Comparison of ENCODE assay signal across 29 cellular contexts in the genomic region with DNA sequence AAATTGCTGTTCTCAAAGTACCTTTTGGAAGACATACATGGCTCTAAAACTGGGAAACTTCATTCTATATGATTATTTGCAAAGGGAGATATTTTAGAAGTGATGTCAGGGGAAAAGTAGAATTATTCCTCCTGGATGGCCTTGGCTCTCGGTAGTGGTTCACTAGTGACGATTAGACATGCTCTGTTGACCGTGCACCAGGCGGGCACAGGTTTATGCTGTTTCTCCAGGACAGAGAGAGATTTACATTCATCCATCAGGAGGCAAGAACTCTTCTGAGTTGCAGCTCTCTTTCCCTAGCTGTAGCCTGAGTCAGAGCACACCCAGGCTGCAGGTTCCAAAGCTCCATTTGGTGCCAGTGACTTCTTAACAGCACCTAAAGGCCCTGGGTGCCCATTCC.
"Had no signal": no experiment of that assay in that cellular context is flagged by ENCODE, and none has a peak within 500 bp of the region (broad histone marks: within the 10 kb centered on the region; RNA-seq: fewer than 3 reads in every experiment).

No MANE protein-coding gene starts in this region.

- H3K4me3 ChIP-seq: breast epithelium, cardiac muscle cell, colonic mucosa, esophagus squamous epithelium, gastroesophageal sphincter had no signal

- H3K4me3 Mint-ChIP-seq: activated B cell treated with CpG ODN at 0.5 μM for 24 hours; activated CD8-positive, alpha-beta T cell treated with anti-CD3 and anti-CD28 coated beads for 36 hours; activated naive CD4-positive, alpha-beta T cell treated with anti-CD3 and anti-CD28 coated beads, Interleukin-2, amount 10 ng/mL, durations not matched to agents 7 days and 5 days; activated naive CD8-positive, alpha-beta T cell treated with anti-CD3 and anti-CD28 coated beads, Interleukin-2, amount 10 ng/mL, durations not matched to agents 7 days and 5 days; activated T-helper 1 cell treated with anti-CD3 and anti-CD28 coated beads, Interleukin-12 subunit alpha, Interleukin-12 subunit beta, Interleukin-2, Interleukin-4 antibody, amounts not matched to agents 30 ng/mL and 10 ng/mL and 1 ng/mL, durations not matched to agents 14 hours and 24 hours and 36 hours; brain had no signal

- H3K4me1 Mint-ChIP-seq: activated B cell treated with CpG ODN at 0.5 μM for 24 hours; activated naive CD4-positive, alpha-beta T cell treated with anti-CD3 and anti-CD28 coated beads, Interleukin-2, amount 10 ng/mL, durations not matched to agents 7 days and 5 days; activated naive CD8-positive, alpha-beta T cell treated with anti-CD3 and anti-CD28 coated beads, Interleukin-2, amount 10 ng/mL, durations not matched to agents 7 days and 5 days; brain had no signal

- H3K27ac Mint-ChIP-seq: activated B cell treated with CpG ODN at 0.5 μM for 24 hours; activated CD8-positive, alpha-beta T cell treated with anti-CD3 and anti-CD28 coated beads for 36 hours; activated naive CD4-positive, alpha-beta T cell treated with anti-CD3 and anti-CD28 coated beads, Interleukin-2, amount 10 ng/mL, durations not matched to agents 7 days and 5 days; activated naive CD4-positive, alpha-beta T cell treated with anti-CD3 and anti-CD28 coated beads, Interleukin-2, amount 50 U/mL, for 72 hours; activated naive CD8-positive, alpha-beta T cell treated with anti-CD3 and anti-CD28 coated beads, Interleukin-2, amount 10 ng/mL, durations not matched to agents 7 days and 5 days; activated T-helper 1 cell treated with anti-CD3 and anti-CD28 coated beads, Interleukin-12 subunit alpha, Interleukin-12 subunit beta, Interleukin-2, Interleukin-4 antibody, amounts not matched to agents 30 ng/mL and 10 ng/mL and 1 ng/mL, durations not matched to agents 14 hours and 24 hours and 36 hours; activated T-helper 2 cell treated with anti-CD3 and anti-CD28 coated beads, Interferon-gamma antibody, Interleukin-2, Interleukin-4, amounts not matched to agents 10 μg/mL and 5 μg/mL and 100 μg/mL, durations not matched to agents 14 hours and 24 hours and 36 hours; brain had no signal

- H3K9me3 Mint-ChIP-seq: activated B cell treated with CpG ODN at 0.5 μM for 24 hours; activated CD8-positive, alpha-beta T cell treated with anti-CD3 and anti-CD28 coated beads for 36 hours; activated naive CD4-positive, alpha-beta T cell treated with anti-CD3 and anti-CD28 coated beads, Interleukin-2, amount 10 ng/mL, durations not matched to agents 7 days and 5 days; activated naive CD4-positive, alpha-beta T cell treated with anti-CD3 and anti-CD28 coated beads, Interleukin-2, amount 50 U/mL, for 72 hours; activated naive CD8-positive, alpha-beta T cell treated with anti-CD3 and anti-CD28 coated beads, Interleukin-2, amount 10 ng/mL, durations not matched to agents 7 days and 5 days; activated T-helper 1 cell treated with anti-CD3 and anti-CD28 coated beads, Interleukin-12 subunit alpha, Interleukin-12 subunit beta, Interleukin-2, Interleukin-4 antibody, amounts not matched to agents 30 ng/mL and 10 ng/mL and 1 ng/mL, durations not matched to agents 14 hours and 24 hours and 36 hours; activated T-helper 2 cell treated with anti-CD3 and anti-CD28 coated beads, Interferon-gamma antibody, Interleukin-2, Interleukin-4, amounts not matched to agents 10 μg/mL and 5 μg/mL and 100 μg/mL, durations not matched to agents 14 hours and 24 hours and 36 hours had no signal

- H3K27me3 Mint-ChIP-seq: activated B cell treated with CpG ODN at 0.5 μM for 24 hours; activated naive CD4-positive, alpha-beta T cell treated with anti-CD3 and anti-CD28 coated beads, Interleukin-2, amount 10 ng/mL, durations not matched to agents 7 days and 5 days had no signal

- H3K36me3 Mint-ChIP-seq: activated naive CD4-positive, alpha-beta T cell treated with anti-CD3 and anti-CD28 coated beads, Interleukin-2, amount 10 ng/mL, durations not matched to agents 7 days and 5 days; activated naive CD4-positive, alpha-beta T cell treated with anti-CD3 and anti-CD28 coated beads, Interleukin-2, amount 50 U/mL, for 72 hours; activated naive CD8-positive, alpha-beta T cell treated with anti-CD3 and anti-CD28 coated beads, Interleukin-2, amount 10 ng/mL, durations not matched to agents 7 days and 5 days; brain had no signal

- DNase-seq: activated B cell treated with CpG ODN at 0.5 μM for 24 hours; activated CD4-positive, alpha-beta T cell treated with anti-CD3 and anti-CD28 coated beads for 48 hours; activated CD4-positive, alpha-beta T cell treated with anti-CD3 and anti-CD28 coated beads, Interleukin-2, amount 50 U/mL, for 1 hour; activated CD4-positive, alpha-beta T cell treated with anti-CD3 and anti-CD28 coated beads, Interleukin-2, amount 50 U/mL, for 48 hours; activated CD8-positive, alpha-beta memory T cell treated with anti-CD3 and anti-CD28 coated beads for 24 hours; activated CD8-positive, alpha-beta T cell treated with anti-CD3 and anti-CD28 coated beads for 36 hours; activated effector memory CD4-positive, alpha-beta T cell treated with anti-CD3 and anti-CD28 coated beads, Interleukin-2, amount 50 U/mL, for 16 hours; activated naive CD4-positive, alpha-beta T cell treated with anti-CD3 and anti-CD28 coated beads, Interleukin-2, amount 10 ng/mL, durations not matched to agents 7 days and 5 days; activated naive CD8-positive, alpha-beta T cell treated with anti-CD3 and anti-CD28 coated beads, Interleukin-2, amount 10 ng/mL, durations not matched to agents 7 days and 5 days; activated T-cell treated with anti-CD3 and anti-CD28 coated beads, Interleukin-2, amount 50 U/mL, for 48 hours; anterior cingulate cortex; central memory CD4-positive, alpha-beta T cell; cerebellar nuclear complex; colonic mucosa; effector CD8-positive, alpha-beta T cell; esophagus squamous epithelium; foreskin melanocyte; head of caudate nucleus; T-helper 2 cell had no signal

- H3K4me1 ChIP-seq: breast epithelium, colonic mucosa, esophagus squamous epithelium, gastroesophageal sphincter had no signal

- H3K27ac ChIP-seq: breast epithelium, cardiac muscle cell, colonic mucosa, epithelial cell of prostate, esophagus squamous epithelium, gastroesophageal sphincter, VCaP had no signal

- ATAC-seq: activated CD4-positive, CD25-positive, alpha-beta regulatory T cell treated with anti-CD3 and anti-CD28 coated beads, Interleukin-2, amount 50 U/mL, for 24 hours; activated CD8-positive, alpha-beta T cell treated with anti-CD3 and anti-CD28 coated beads for 36 hours; activated naive CD4-positive, alpha-beta T cell treated with anti-CD3 and anti-CD28 coated beads, Interleukin-2, amount 50 U/mL, for 72 hours; gastroesophageal sphincter had no signal

- H3K9me3 ChIP-seq: breast epithelium, colonic mucosa, esophagus squamous epithelium, gastroesophageal sphincter had no signal

- H3K36me3 ChIP-seq: breast epithelium, cardiac muscle cell, colonic mucosa, esophagus squamous epithelium, gastroesophageal sphincter had no signal

- H3K27me3 ChIP-seq: cardiac muscle cell, colonic mucosa had no signal
